Comparison of ENCODE assay signal across 10 cellular contexts in the genomic region with DNA sequence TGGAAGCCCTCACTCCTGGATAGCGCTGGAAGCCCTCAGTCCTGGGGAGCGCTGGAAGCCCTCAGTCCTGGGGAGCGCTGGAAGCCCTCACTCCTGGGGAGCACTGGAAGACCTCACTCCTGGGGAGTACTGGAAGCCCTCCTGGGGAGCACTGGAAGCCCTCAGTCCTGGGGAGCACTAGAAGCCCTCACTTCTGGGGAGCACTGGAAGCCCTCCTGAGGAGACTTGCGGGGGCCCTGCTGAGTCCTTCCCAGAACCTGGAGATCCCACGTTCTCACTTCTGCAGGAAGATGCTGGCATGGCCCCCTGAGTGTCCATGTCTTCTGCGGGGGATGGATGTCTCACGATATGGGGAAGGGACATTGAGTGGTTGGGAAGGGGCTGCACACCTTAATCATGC.
"Had no signal": no experiment of that assay in that cellular context is flagged by ENCODE, and none has a peak within 500 bp of the region (broad histone marks: within the 10 kb centered on the region; RNA-seq: fewer than 3 reads in every experiment).

No MANE protein-coding gene starts in this region.

- H3K36me3 ChIP-seq: HAP-1 had no signal

- H3K4me3 ChIP-seq: GM23248, GM23338, HAP-1 had no signal

- H3K4me2 ChIP-seq: GM23338 had no signal

- H3K4me1 ChIP-seq: HAP-1 had no signal

- H3K27ac Mint-ChIP-seq: GM23338, H9, HFFc6 had no signal

- H3K9ac ChIP-seq: GM23248 had no signal

- FAIRE-seq: H54 had no signal

- H3K9me3 ChIP-seq: HAP-1 had no signal

- DNase-seq: GM23248, GOT3, H7, H9, HCEC 1CT, HFFc6 had no signal

- H3K4me3 Mint-ChIP-seq: GM23338, H9, HFFc6 had no signal

- H2AFZ ChIP-seq: GM23248, GM23338 had no signal

- ATAC-seq: GM23338, HCT116 had no signal

- H3K27ac ChIP-seq: GM23248 had no signal
